ENCODE assay signal across 10 cellular contexts in genomic region chr4:1365271-1366178, GRCh38. TPM values are rescaled to one million over a fixed set of nuclear protein-coding genes. Genes with fewer than 3 reads are reported as not detected.
DNase-seq lines count a peak whose midpoint lies in the region; ATAC-seq and TF ChIP-seq lines count a peak whose summit lies in the region.
"Had no signal": no experiment of that assay in that cellular context is flagged by ENCODE, and none has a peak within 500 bp of the region (broad histone marks: within the 10 kb centered on the region; RNA-seq: fewer than 3 reads in every experiment).

No MANE protein-coding gene starts in this region.

- no peaks in the 10 kb centered on the region for H3K9me3 ChIP-seq in right atrium auricular region
- H3K9me3 ChIP-seq in left ventricle myocardium inferior (replicated peaks): no peaks in the 10 kb centered on the region
- H3K9me3 ChIP-seq in aorta (ENCODE audit: control insufficient read depth, low read length): no peaks in the 10 kb centered on the region

- H3K9me3 Mint-ChIP-seq in mesothelial cell of epicardium: no peaks in the 10 kb centered on the region

- DNase-seq in Right ventricle myocardium superior: peak; percentile 29
- DNase-seq in right atrium auricular region (ENCODE audit: low spot score): no peak
- DNase-seq in NCI-H774 (lab: John Stamatoyannopoulos, UW): peak; percentile 73
- peak; percentile 8 for DNase-seq in left ventricle myocardium inferior
- peak; percentile 29 to 69 for DNase-seq in aorta
- DNase-seq in OCI-M1 (lab: John Stamatoyannopoulos, UW): no peak
- DNase-seq in nucleus accumbens (lab: John Stamatoyannopoulos, UW): no peak
- no peak for DNase-seq in mesothelial cell of epicardium (ENCODE audit: low spot score in 2 of 2, unreplicated experiment in 2 of 2)
- DNase-seq: MM.1S had no signal

- WGBS in aorta, 2 donors: 87% methylated on average over 25 of the region's 25 CpGs

- H3K27ac ChIP-seq in right atrium auricular region: no peak overlapping the region
- H3K27ac ChIP-seq in left ventricle myocardium inferior (replicated peaks): no peak overlapping the region
- H3K27ac ChIP-seq in aorta (ENCODE audit: low read depth in 1 of 2, low read length in 2 of 2): no peak overlapping the region

- intact Hi-C loops in Right ventricle myocardium superior (cut with DNase I) (no loop called here), left ventricle myocardium inferior (cut with micrococcal nuclease) (no loop called here), aorta (cut with DNase I) (no loop called here)

- H3K36me3 Mint-ChIP-seq in mesothelial cell of epicardium: no peaks in the 10 kb centered on the region

- H3K4me3 ChIP-seq in right atrium auricular region (no peak overlapping the region), left ventricle myocardium inferior (no peak overlapping the region), aorta (ENCODE audit: low read length in 2 of 2) (no peak overlapping the region)

- H3K27me3 ChIP-seq in right atrium auricular region: no peaks in the 10 kb centered on the region
- no peaks in the 10 kb centered on the region for H3K27me3 ChIP-seq in left ventricle myocardium inferior (ENCODE audit: low read depth)
- H3K27me3 ChIP-seq in aorta (ENCODE audit: control insufficient read depth in 1 of 2, insufficient read depth in 2 of 2, low read length in 1 of 2): no peaks in the 10 kb centered on the region

- H3K4me1 ChIP-seq in right atrium auricular region (no peaks in the 10 kb centered on the region), left ventricle myocardium inferior (no peaks in the 10 kb centered on the region), aorta (ENCODE audit: control insufficient read depth in 1 of 2, insufficient read depth in 2 of 2, low read length in 2 of 2) (no peaks in the 10 kb centered on the region)

- H3K36me3 ChIP-seq in right atrium auricular region: peaks cover 5% of the 10 kb centered on the region
- H3K36me3 ChIP-seq in left ventricle myocardium inferior: peaks cover 25% of the 10 kb centered on the region
- no peaks in the 10 kb centered on the region for H3K36me3 ChIP-seq in aorta (ENCODE audit: control insufficient read depth in 1 of 2, insufficient read depth in 2 of 2, low read length in 1 of 2)

- no peak for TF ChIP-seq CTCF in right atrium auricular region (IDR thresholded peaks at IDR 0.05)
- no peak for TF ChIP-seq CTCF in left ventricle myocardium inferior (IDR thresholded peaks at IDR 0.05; ENCODE audit: borderline replicate concordance)
- no peak for TF ChIP-seq CTCF in mesothelial cell of epicardium (IDR thresholded peaks at IDR 0.05; ENCODE audit: unreplicated experiment)

- no peaks in the 10 kb centered on the region for H3K27me3 Mint-ChIP-seq in mesothelial cell of epicardium (ENCODE audit: low read depth)

- H3K4me3 Mint-ChIP-seq in mesothelial cell of epicardium: no peak overlapping the region

- H3K4me1 Mint-ChIP-seq in mesothelial cell of epicardium: peaks cover 3% of the 10 kb centered on the region

- ATAC-seq in Right ventricle myocardium superior (ENCODE audit: poor library complexity) (no peak), aorta (ENCODE audit: low FRiP score) (no peak)

- H3K27ac Mint-ChIP-seq in mesothelial cell of epicardium: no peak overlapping the region

RNA-seq across cellular contexts. Expression of gene UVSSA, which starts 18.5 kb away (rescaled TPM):
- total RNA-seq in Right ventricle myocardium superior: 6.7 TPM
- 1 to 10 TPM; 4.4 to 7.5 TPM for total RNA-seq in right atrium auricular region
- total RNA-seq in left ventricle myocardium inferior: 5.9 TPM
- 10 to 100 TPM; 19.9 to 33.5 TPM for total RNA-seq in aorta
- 10 to 100 TPM in 1 of 2 donors, 1 to 10 TPM in 1; 2.3 to 12.7 TPM for polyA plus RNA-seq in aorta
- total RNA-seq in mesothelial cell of epicardium: 62.9 to 65.9 TPM (median 63.1 TPM) in 3 replicates

RNA-seq across cellular contexts. Expression of gene NKX1-1, which starts 40.7 kb away (rescaled TPM):
- total RNA-seq in Right ventricle myocardium superior: not detected
- not detected for total RNA-seq in right atrium auricular region
- not detected for total RNA-seq in left ventricle myocardium inferior
- not detected for total RNA-seq in aorta
- not detected for polyA plus RNA-seq in aorta
- total RNA-seq in mesothelial cell of epicardium: not detected in 3 replicates
- total RNA-seq: pulmonary artery endothelial cell had no signal

Comparison
In these comparisons a context has a peak if more than half of its experiments do, and no peak if none do; other contexts are left out.
1. DNase-seq: peak in Right ventricle myocardium superior (single experiment), NCI-H774 (single experiment), left ventricle myocardium inferior (single experiment) and aorta (2 of 2); none in right atrium auricular region (single experiment), OCI-M1 (single experiment), nucleus accumbens (0 of 56) and mesothelial cell of epicardium (0 of 2).